In genomic region chr3:134189848-134190247, GRCh38 we compare ENCODE assay signal across 19 cellular contexts.
"Had no signal": no experiment of that assay in that cellular context is flagged by ENCODE, and none has a peak within 500 bp of the region (broad histone marks: within the 10 kb centered on the region; RNA-seq: fewer than 3 reads in every experiment).

No MANE protein-coding gene starts in this region.

- ATAC-seq: activated CD8-positive, alpha-beta T cell treated with anti-CD3 and anti-CD28 coated beads for 36 hours; esophagus mucosa; heart right ventricle; naive thymus-derived CD8-positive, alpha-beta T cell; stimulated activated memory B cell treated with anti-CD40 and anti-IgM and Interleukin-4, amounts not matched to agents 10 μg/mL and 1 μg/mL and 100 μg/mL, for 72 hours had no signal

- H3K4me1 ChIP-seq: breast epithelium, heart right ventricle, parathyroid adenoma, sigmoid colon had no signal

- H3K27me3 ChIP-seq: breast epithelium, heart right ventricle, neutrophil, sigmoid colon had no signal

- H2AFZ ChIP-seq: parathyroid adenoma had no signal

- H3K9ac ChIP-seq: parathyroid adenoma had no signal

- H3K4me3 ChIP-seq: breast epithelium, heart right ventricle, sigmoid colon had no signal

- DNase-seq: activated CD4-positive, alpha-beta T cell treated with anti-CD3 and anti-CD28 coated beads, Interleukin-2, amount 10 ng/mL, durations not matched to agents 24 days and 14 days; activated CD4-positive, CD25-positive, alpha-beta regulatory T cell; activated CD8-positive, alpha-beta T cell treated with anti-CD3 and anti-CD28 coated beads for 36 hours; activated naive CD4-positive, alpha-beta T cell treated with Interleukin-2 at 50 U/mL for 16 hours; activated naive CD8-positive, alpha-beta T cell treated with anti-CD3 and anti-CD28 coated beads, Interleukin-2, amount 10 ng/mL, durations not matched to agents 7 days and 5 days; activated T-cell treated with anti-CD3 and anti-CD28 coated beads, Interleukin-2, amount 50 U/mL, for 1 hour; anterior cingulate cortex; cortex of kidney; effector CD4-positive, alpha-beta T cell; heart right ventricle; immature natural killer cell; naive thymus-derived CD8-positive, alpha-beta T cell; sigmoid colon; stimulated activated CD4-positive, alpha-beta T cell treated with anti-CD3 and anti-CD28 coated beads, Interleukin-4, amount 100 ng/mL, for 4 hours had no signal

- H3K27ac ChIP-seq: breast epithelium, heart right ventricle, neutrophil, parathyroid adenoma, sigmoid colon had no signal

- H3K79me2 ChIP-seq: parathyroid adenoma had no signal

- H3K9me3 ChIP-seq: breast epithelium, heart right ventricle, neutrophil, sigmoid colon had no signal

- H3K36me3 ChIP-seq: breast epithelium had no signal
